13 cellular contexts compared by ENCODE assay signal in the genomic region with DNA sequence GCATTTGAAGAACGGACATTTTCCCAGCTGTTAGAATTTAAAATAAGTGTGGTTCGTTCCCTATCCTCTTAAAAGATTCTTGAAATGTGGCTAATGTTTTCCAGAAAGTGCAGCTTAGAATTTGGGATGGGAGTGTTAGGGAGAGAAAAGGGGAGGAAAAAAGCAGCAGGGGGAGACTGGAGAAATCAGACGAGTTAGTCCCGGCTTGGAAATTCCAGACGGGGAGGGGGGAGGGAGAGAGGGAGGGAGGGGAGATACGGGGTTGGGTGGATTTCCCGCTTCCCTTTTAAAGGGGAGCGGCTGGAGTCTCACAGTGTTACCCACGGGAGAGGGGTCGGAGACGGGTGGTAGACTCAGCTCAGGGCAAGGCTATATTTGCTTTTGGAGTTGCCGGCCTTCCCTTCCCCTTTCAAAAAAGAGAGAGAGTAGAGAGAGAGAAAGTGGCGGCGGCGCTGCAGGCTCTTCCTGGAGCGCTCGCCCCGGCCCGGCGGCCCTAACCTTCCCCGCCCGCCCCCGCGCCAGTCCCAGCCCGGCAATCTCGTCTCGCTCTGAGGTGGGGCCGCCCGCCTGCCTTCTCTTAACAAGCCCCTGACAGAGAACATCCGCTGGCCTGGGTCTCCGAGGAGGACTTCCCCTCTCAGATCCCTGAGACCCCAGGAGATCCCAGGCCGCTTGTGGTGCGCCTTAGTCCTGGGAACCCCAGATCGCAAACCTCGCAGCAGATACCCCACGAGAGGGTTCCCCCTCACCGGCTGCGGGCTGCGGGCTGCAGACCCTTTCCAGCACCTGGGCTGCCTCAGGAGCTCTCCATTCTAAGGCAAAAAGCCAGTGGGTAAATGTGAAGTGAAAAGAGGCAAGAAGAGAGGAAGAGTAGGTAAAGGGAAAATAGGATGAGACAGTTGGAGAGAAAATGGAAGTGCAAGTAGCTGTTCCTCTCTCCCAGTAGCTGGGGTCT. TPM values are rescaled to one million over a fixed set of nuclear protein-coding genes. Genes with fewer than 3 reads are reported as not detected.
DNase-seq lines count a peak whose midpoint lies in the region; ATAC-seq, FAIRE-seq and TF ChIP-seq lines count a peak whose summit lies in the region.
"Had no signal": no experiment of that assay in that cellular context is flagged by ENCODE, and none has a peak within 500 bp of the region (broad histone marks: within the 10 kb centered on the region; RNA-seq: fewer than 3 reads in every experiment).

No MANE protein-coding gene starts in this region.

- DNase-seq in A172 (ENCODE audit: low spot score) (peak; percentile 32), GM23338 (ENCODE audit: low spot score) (peak; percentile 75), astrocyte (ENCODE audit: low read depth) (no peak), iris pigment epithelial cell (ENCODE audit: low read depth) (peak; percentile 52), Karpas-422 (no peak), medulla oblongata (ENCODE audit: extremely low spot score) (no peak), SK-N-DZ (ENCODE audit: low spot score) (no peak)
- no peak for DNase-seq in activated T-helper 1 cell treated with anti-CD3 and anti-CD28 coated beads, Interleukin-12 subunit alpha, Interleukin-12 subunit beta, Interleukin-2, Interleukin-4 antibody, amounts not matched to agents 30 ng/mL and 10 ng/mL and 1 ng/mL, durations not matched to agents 14 hours and 24 hours and 36 hours (ENCODE audit: low spot score)
- DNase-seq: CD4-positive, CD25-positive, alpha-beta regulatory T cell; lower lobe of right lung; NCI-H2227 treated with DMSO at 0.1 percent for 48 hours; stomach; T-cell had no signal

- H3K4me3 Mint-ChIP-seq in GM23338 (peak overlapping the region; percentile 90), astrocyte (ENCODE audit: unreplicated experiment) (peak overlapping the region; percentile 93)
- H3K4me3 Mint-ChIP-seq in activated T-helper 1 cell treated with anti-CD3 and anti-CD28 coated beads, Interleukin-12 subunit alpha, Interleukin-12 subunit beta, Interleukin-2, Interleukin-4 antibody, amounts not matched to agents 30 ng/mL and 10 ng/mL and 1 ng/mL, durations not matched to agents 14 hours and 24 hours and 36 hours, result no peak overlapping the region
- H3K4me3 Mint-ChIP-seq: CD4-positive, CD25-positive, alpha-beta regulatory T cell; T-cell had no signal

- peak overlapping the region; percentile 78 for H3K9ac ChIP-seq in astrocyte (ENCODE audit: low read length)
- H3K9ac ChIP-seq in Karpas-422 (ENCODE audit: low read length), result no peak overlapping the region

- H3K27ac ChIP-seq in GM23338 (ENCODE audit: low read depth), result peak overlapping the region; percentile 35
- peak overlapping the region; percentile 37 for H3K27ac ChIP-seq in astrocyte (ENCODE audit: low read depth, low read length)
- no peak overlapping the region for H3K27ac ChIP-seq in Karpas-422 (ENCODE audit: low read length)
- H3K27ac ChIP-seq: lower lobe of right lung, stomach had no signal

- H3K36me3 Mint-ChIP-seq in GM23338 (ENCODE audit: low read depth) (peaks cover 81% of the 10 kb centered on the region), astrocyte (ENCODE audit: low read depth, unreplicated experiment) (peaks cover 24% of the 10 kb centered on the region)
- H3K36me3 Mint-ChIP-seq in activated T-helper 1 cell treated with anti-CD3 and anti-CD28 coated beads, Interleukin-12 subunit alpha, Interleukin-12 subunit beta, Interleukin-2, Interleukin-4 antibody, amounts not matched to agents 30 ng/mL and 10 ng/mL and 1 ng/mL, durations not matched to agents 14 hours and 24 hours and 36 hours (ENCODE audit: low read depth), result no peaks in the 10 kb centered on the region
- H3K36me3 Mint-ChIP-seq: CD4-positive, CD25-positive, alpha-beta regulatory T cell; T-cell had no signal

- H3K4me1 ChIP-seq in GM23338 (ENCODE audit: insufficient read depth), result peaks cover 71% of the 10 kb centered on the region
- peaks cover 13% of the 10 kb centered on the region for H3K4me1 ChIP-seq in astrocyte (ENCODE audit: insufficient read depth, low read length)
- H3K4me1 ChIP-seq in Karpas-422 (ENCODE audit: low read length), result peaks cover 6% of the 10 kb centered on the region; the same call in 1 of the 2 replicates
- H3K4me1 ChIP-seq: lower lobe of right lung had no signal

- H4K20me1 ChIP-seq in GM23338 (replicated peaks; ENCODE audit: insufficient read depth), result peaks cover 66% of the 10 kb centered on the region
- H4K20me1 ChIP-seq in astrocyte (ENCODE audit: insufficient read depth, low read length), result peaks cover 53% of the 10 kb centered on the region
- H4K20me1 ChIP-seq in Karpas-422 (ENCODE audit: insufficient read depth, low read depth, low read length), result no peaks in the 10 kb centered on the region

- peak overlapping the region; percentile 79 for H3K4me2 ChIP-seq in GM23338
- H3K4me2 ChIP-seq in astrocyte (ENCODE audit: low read length), result peak overlapping the region; percentile 92
- no peak overlapping the region for H3K4me2 ChIP-seq in Karpas-422 (ENCODE audit: low read depth, low read length, poor library complexity, severe bottlenecking)

- H3K27me3 Mint-ChIP-seq in GM23338 (ENCODE audit: insufficient read depth, low read depth, poor library complexity) (peaks cover 16% of the 10 kb centered on the region), astrocyte (ENCODE audit: low read depth, unreplicated experiment) (no peaks in the 10 kb centered on the region)
- peaks cover 89% of the 10 kb centered on the region for H3K27me3 Mint-ChIP-seq in activated T-helper 1 cell treated with anti-CD3 and anti-CD28 coated beads, Interleukin-12 subunit alpha, Interleukin-12 subunit beta, Interleukin-2, Interleukin-4 antibody, amounts not matched to agents 30 ng/mL and 10 ng/mL and 1 ng/mL, durations not matched to agents 14 hours and 24 hours and 36 hours (ENCODE audit: insufficient read depth)

- H3F3A ChIP-seq in GM23338 (replicated peaks; ENCODE audit: low read depth), result peaks cover 18% of the 10 kb centered on the region

- no peaks in the 10 kb centered on the region for H3K9me2 ChIP-seq in GM23338 (ENCODE audit: insufficient read depth)
- H3K9me2 ChIP-seq in Karpas-422 (replicated peaks; ENCODE audit: insufficient read depth, low read length), result no peaks in the 10 kb centered on the region

- ATAC-seq in GM23338, result peak; percentile 76
- ATAC-seq: lower lobe of right lung, T-cell had no signal

- H3K9me3 Mint-ChIP-seq in GM23338 (no peaks in the 10 kb centered on the region; the same call in 2 of the 3 replicates), astrocyte (ENCODE audit: unreplicated experiment) (no peaks in the 10 kb centered on the region)
- H3K9me3 Mint-ChIP-seq in activated T-helper 1 cell treated with anti-CD3 and anti-CD28 coated beads, Interleukin-12 subunit alpha, Interleukin-12 subunit beta, Interleukin-2, Interleukin-4 antibody, amounts not matched to agents 30 ng/mL and 10 ng/mL and 1 ng/mL, durations not matched to agents 14 hours and 24 hours and 36 hours, result no peaks in the 10 kb centered on the region

- H3K27ac Mint-ChIP-seq in GM23338 (peak overlapping the region; percentile 50), astrocyte (ENCODE audit: unreplicated experiment) (peak overlapping the region; percentile 90)
- H3K27ac Mint-ChIP-seq in activated T-helper 1 cell treated with anti-CD3 and anti-CD28 coated beads, Interleukin-12 subunit alpha, Interleukin-12 subunit beta, Interleukin-2, Interleukin-4 antibody, amounts not matched to agents 30 ng/mL and 10 ng/mL and 1 ng/mL, durations not matched to agents 14 hours and 24 hours and 36 hours, result no peak overlapping the region
- H3K27ac Mint-ChIP-seq: CD4-positive, CD25-positive, alpha-beta regulatory T cell; T-cell had no signal

- TF ChIP-seq CTCF in GM23338 (conservative IDR thresholded peaks at IDR 0.05; ENCODE audit: low read depth in 2 of 2) (no peak), astrocyte (IDR thresholded peaks at IDR 0.05; ENCODE audit: insufficient read depth, low read depth, low read length) (no peak)

- H2AFZ ChIP-seq in GM23338 (no peak overlapping the region), astrocyte (ENCODE audit: low read depth, low read length) (peak overlapping the region; percentile 31), Karpas-422 (ENCODE audit: low read length) (no peak overlapping the region)

- no peaks in the 10 kb centered on the region for H3K27me3 ChIP-seq in GM23338 (ENCODE audit: insufficient read depth)
- no peaks in the 10 kb centered on the region for H3K27me3 ChIP-seq in astrocyte (ENCODE audit: insufficient read depth, low read length)
- H3K27me3 ChIP-seq in Karpas-422 (ENCODE audit: low read length), result no peaks in the 10 kb centered on the region

- no peak for FAIRE-seq in astrocyte (lab: Jason Lieb, UNC)

- H3K9me3 ChIP-seq in astrocyte (ENCODE audit: insufficient read depth, low read depth, low read length) (no peaks in the 10 kb centered on the region), Karpas-422 (ENCODE audit: low read length) (no peaks in the 10 kb centered on the region)
- H3K9me3 ChIP-seq: lower lobe of right lung, stomach had no signal

- peaks cover 100% of the 10 kb centered on the region for H3K79me2 ChIP-seq in GM23338 (replicated peaks; ENCODE audit: insufficient read depth)
- H3K79me2 ChIP-seq in astrocyte (ENCODE audit: insufficient read depth, low read length), result peaks cover 100% of the 10 kb centered on the region
- no peaks in the 10 kb centered on the region for H3K79me2 ChIP-seq in Karpas-422 (ENCODE audit: low read length)

- H3K36me3 ChIP-seq in GM23338 (ENCODE audit: insufficient read depth), result peaks cover 8% of the 10 kb centered on the region
- H3K36me3 ChIP-seq in astrocyte (ENCODE audit: insufficient read depth, low read length), result peaks cover 17% of the 10 kb centered on the region
- H3K36me3 ChIP-seq in Karpas-422 (ENCODE audit: insufficient read depth, low read length), result no peaks in the 10 kb centered on the region
- H3K36me3 ChIP-seq: lower lobe of right lung, stomach had no signal

- peaks cover 63% of the 10 kb centered on the region for H3K4me1 Mint-ChIP-seq in GM23338
- peaks cover 39% of the 10 kb centered on the region for H3K4me1 Mint-ChIP-seq in astrocyte (ENCODE audit: low read depth, unreplicated experiment)
- no peaks in the 10 kb centered on the region for H3K4me1 Mint-ChIP-seq in activated T-helper 1 cell treated with anti-CD3 and anti-CD28 coated beads, Interleukin-12 subunit alpha, Interleukin-12 subunit beta, Interleukin-2, Interleukin-4 antibody, amounts not matched to agents 30 ng/mL and 10 ng/mL and 1 ng/mL, durations not matched to agents 14 hours and 24 hours and 36 hours (ENCODE audit: low read depth)

- H3K4me3 ChIP-seq in GM23338 (peak overlapping the region; percentile 78), astrocyte (ENCODE audit: insufficient read depth, low read depth, low read length) (peak overlapping the region; percentile 55), Karpas-422 (ENCODE audit: low read length) (no peak overlapping the region)
- H3K4me3 ChIP-seq: lower lobe of right lung had no signal

- intact Hi-C loops in activated T-helper 1 cell treated with anti-CD3 and anti-CD28 coated beads, Interleukin-12 subunit alpha, Interleukin-12 subunit beta, Interleukin-2, Interleukin-4 antibody, amounts not matched to agents 30 ng/mL and 10 ng/mL and 1 ng/mL, durations not matched to agents 14 hours and 24 hours and 36 hours (cut with micrococcal nuclease), result loop anchor here (5.0 kb wide), 1 partner anchor 272 kb away; no protein-coding TSS in a partner anchor

RNA-seq across cellular contexts. Expression of a gene that starts 6.6 kb away (rescaled TPM):
- 14.8 and 16.0 TPM in 2 replicates for total RNA-seq in A172 (2014; rRNA removed; shearing (Covaris generic))
- total RNA-seq in GM23338 (2014; rRNA removed; shearing (Covaris generic)), result 231 and 249 TPM in 2 replicates
- 66.1 and 68.6 TPM in 2 replicates for polyA plus RNA-seq in GM23338 (2016; fragmentation: Nextera tagmentation; extraction: Ambion mirVana)
- total RNA-seq in astrocyte, result 241 and 260 TPM in 2 replicates
- not detected in 2 replicates for total RNA-seq in activated T-helper 1 cell treated with anti-CD3 and anti-CD28 coated beads, Interleukin-12 subunit alpha, Interleukin-12 subunit beta, Interleukin-2, Interleukin-4 antibody, amounts not matched to agents 30 ng/mL and 10 ng/mL and 1 ng/mL, durations not matched to agents 14 hours and 24 hours and 36 hours
- not detected in 2 replicates for total RNA-seq in Karpas-422 (2014; rRNA removed; shearing (Covaris generic); ENCODE audit: low replicate concordance)
- polyA plus RNA-seq in SK-N-DZ (2014; cell fraction: cytosol; rRNA removed), result 63.4 and 72.2 TPM in 2 replicates
- 47.9 and 78.5 TPM in 2 replicates for polyA plus RNA-seq in SK-N-DZ (2014; cell fraction: nucleus; rRNA removed)
- total RNA-seq: CD4-positive, CD25-positive, alpha-beta regulatory T cell; lower lobe of right lung had no signal
- polyA plus RNA-seq: CD4-positive, CD25-positive, alpha-beta regulatory T cell had no signal

RNA-seq across cellular contexts. Expression of a gene that starts 35.4 kb away (rescaled TPM):
- total RNA-seq in A172 (2014; rRNA removed; shearing (Covaris generic)), result not detected in 2 replicates
- not detected in 2 replicates for total RNA-seq in GM23338 (2014; rRNA removed; shearing (Covaris generic))
- polyA plus RNA-seq in GM23338 (2016; fragmentation: Nextera tagmentation; extraction: Ambion mirVana), result 0.43 and 1.3 TPM in 2 replicates
- total RNA-seq in astrocyte, result not detected in 2 replicates
- total RNA-seq in activated T-helper 1 cell treated with anti-CD3 and anti-CD28 coated beads, Interleukin-12 subunit alpha, Interleukin-12 subunit beta, Interleukin-2, Interleukin-4 antibody, amounts not matched to agents 30 ng/mL and 10 ng/mL and 1 ng/mL, durations not matched to agents 14 hours and 24 hours and 36 hours, result not detected in 2 replicates
- total RNA-seq in Karpas-422 (2014; rRNA removed; shearing (Covaris generic); ENCODE audit: low replicate concordance), result not detected in 2 replicates
- polyA plus RNA-seq in SK-N-DZ (2014; cell fraction: cytosol; rRNA removed), result 1.1 TPM in 1 of 2 replicates, not detected in the other
- polyA plus RNA-seq in SK-N-DZ (2014; cell fraction: nucleus; rRNA removed), result not detected in 2 replicates
- total RNA-seq: CD4-positive, CD25-positive, alpha-beta regulatory T cell; lower lobe of right lung; stomach; T-cell had no signal
- polyA plus RNA-seq: CD4-positive, CD25-positive, alpha-beta regulatory T cell had no signal

RNA-seq across cellular contexts. Expression of a gene that starts 59.2 kb away (rescaled TPM):
- 157 and 175 TPM in 2 replicates for total RNA-seq in A172 (2014; rRNA removed; shearing (Covaris generic))
- 88.5 and 114 TPM in 2 replicates for total RNA-seq in GM23338 (2014; rRNA removed; shearing (Covaris generic))
- 103 and 113 TPM in 2 replicates for polyA plus RNA-seq in GM23338 (2016; fragmentation: Nextera tagmentation; extraction: Ambion mirVana)
- 162 and 168 TPM in 2 replicates for total RNA-seq in astrocyte
- total RNA-seq in activated T-helper 1 cell treated with anti-CD3 and anti-CD28 coated beads, Interleukin-12 subunit alpha, Interleukin-12 subunit beta, Interleukin-2, Interleukin-4 antibody, amounts not matched to agents 30 ng/mL and 10 ng/mL and 1 ng/mL, durations not matched to agents 14 hours and 24 hours and 36 hours, result 148 and 163 TPM in 2 replicates
- total RNA-seq in Karpas-422 (2014; rRNA removed; shearing (Covaris generic); ENCODE audit: low replicate concordance), result 56.0 and 165 TPM in 2 replicates
- polyA plus RNA-seq in SK-N-DZ (2014; cell fraction: cytosol; rRNA removed), result 187 and 212 TPM in 2 replicates
- polyA plus RNA-seq in SK-N-DZ (2014; cell fraction: nucleus; rRNA removed), result 116 and 127 TPM in 2 replicates

Comparison
In these comparisons a context has a peak if more than half of its experiments do, and no peak if none do; other contexts are left out.
1. DNase-seq: peak in A172 (single experiment), GM23338 (single experiment) and iris pigment epithelial cell (single experiment); none in astrocyte (single experiment), activated T-helper 1 cell treated with anti-CD3 and anti-CD28 coated beads, Interleukin-12 subunit alpha, Interleukin-12 subunit beta, Interleukin-2, Interleukin-4 antibody, amounts not matched to agents 30 ng/mL and 10 ng/mL and 1 ng/mL, durations not matched to agents 14 hours and 24 hours and 36 hours (single experiment), Karpas-422 (single experiment), medulla oblongata (single experiment) and SK-N-DZ (single experiment).
2. RNA of a gene that starts 6.6 kb away (total RNA-seq): 241 to 260 TPM in astrocyte and 231 to 249 TPM in GM23338; 14.8 to 16.0 TPM in A172, not detected in activated T-helper 1 cell treated with anti-CD3 and anti-CD28 coated beads, Interleukin-12 subunit alpha, Interleukin-12 subunit beta, Interleukin-2, Interleukin-4 antibody, amounts not matched to agents 30 ng/mL and 10 ng/mL and 1 ng/mL, durations not matched to agents 14 hours and 24 hours and 36 hours and not detected in Karpas-422; every median in the first group is over 10 times any median in the second.